ENCODE assay signal across 1 cellular context in genomic region chr11:87076260-87076783, GRCh38.
TF ChIP-seq lines count a peak whose summit lies in the region.

No MANE protein-coding gene starts in this region.

TF ChIP-seq in HepG2, 621 proteins besides CTCF, POLR2A, EP300 and RAD21:
- TF ChIP-seq ZSCAN31 (CRISPR knock-in tag; IDR thresholded peaks at IDR 0.05; ENCODE audit: low read depth) (no peak), ZNF44 (CRISPR knock-in tag; IDR thresholded peaks at IDR 0.05) (0 out of 2 replicates have a peak, but pooled peaks have one; percentile 55), EZH2 (conservative IDR thresholded peaks at IDR 0.05; ENCODE audit: low read depth, low read length) (no peak), NFE2 (CRISPR knock-in tag; IDR thresholded peaks at IDR 0.05) (no peak), NFE2L2 (IDR thresholded peaks at IDR 0.05; ENCODE audit: low read length) (no peak), ZNF883 (CRISPR knock-in tag; IDR thresholded peaks at IDR 0.05; ENCODE audit: not compliant biosample characterization) (peak; percentile 60), ZNF18 (CRISPR knock-in tag; IDR thresholded peaks at IDR 0.05; ENCODE audit: insufficient replicate concordance) (peak; percentile 49), ZNF547 (CRISPR knock-in tag; IDR thresholded peaks at IDR 0.05) (0 out of 2 replicates have a peak, but pooled peaks have one; percentile 26), ZNF598 (CRISPR knock-in tag; IDR thresholded peaks at IDR 0.05; ENCODE audit: borderline replicate concordance) (0 out of 2 replicates have a peak, but pooled peaks have one; percentile 49), GATAD2A (CRISPR knock-in tag; IDR thresholded peaks at IDR 0.05) (no peak), NPAS2 (CRISPR knock-in tag; IDR thresholded peaks at IDR 0.05; ENCODE audit: borderline replicate concordance) (no peak), NFKBIZ (CRISPR knock-in tag; IDR thresholded peaks at IDR 0.05) (no peak), FOXK2 (IDR thresholded peaks at IDR 0.05) (no peak), ZNF879 (CRISPR knock-in tag; IDR thresholded peaks at IDR 0.05) (no peak), MTERF4 (CRISPR knock-in tag; IDR thresholded peaks at IDR 0.05) (no peak), ZNF460 (CRISPR knock-in tag; IDR thresholded peaks at IDR 0.05; ENCODE audit: borderline replicate concordance) (no peak), ZNF224 (CRISPR knock-in tag; IDR thresholded peaks at IDR 0.05) (no peak), HNF1B (CRISPR knock-in tag; IDR thresholded peaks at IDR 0.05) (0 out of 2 replicates have a peak, but pooled peaks have one; percentile 21), PBX2 (CRISPR knock-in tag; IDR thresholded peaks at IDR 0.05) (no peak), ZNF792 (CRISPR knock-in tag; IDR thresholded peaks at IDR 0.05) (no peak), ZNF609 (CRISPR knock-in tag; IDR thresholded peaks at IDR 0.05; ENCODE audit: borderline replicate concordance) (no peak), ZNF329 (CRISPR knock-in tag; IDR thresholded peaks at IDR 0.05; ENCODE audit: low read depth) (no peak), ESRRA (CRISPR knock-in tag; IDR thresholded peaks at IDR 0.05; ENCODE audit: low read depth) (peak; percentile 5; the same call in 1 of the 2 replicates), POLR2G (IDR thresholded peaks at IDR 0.05; ENCODE audit: low read depth, low read length) (no peak), HDAC1 (CRISPR knock-in tag; IDR thresholded peaks at IDR 0.05) (peak; percentile 11; the same call in 1 of the 2 replicates), CC2D1A (CRISPR knock-in tag; IDR thresholded peaks at IDR 0.05) (no peak), MEF2D (CRISPR knock-in tag; IDR thresholded peaks at IDR 0.05) (no peak), ZNF501 (CRISPR knock-in tag; IDR thresholded peaks at IDR 0.05) (peak; percentile 75), ZNF766 (CRISPR knock-in tag; IDR thresholded peaks at IDR 0.05; ENCODE audit: borderline replicate concordance) (no peak), ETV6 (CRISPR knock-in tag; conservative IDR thresholded peaks at IDR 0.05) (no peak), SP2 (CRISPR knock-in tag; IDR thresholded peaks at IDR 0.05) (no peak), IKZF4 (CRISPR knock-in tag; IDR thresholded peaks at IDR 0.05; ENCODE audit: borderline replicate concordance, low read depth, not compliant biosample characterization) (no peak), ISX (CRISPR knock-in tag; conservative IDR thresholded peaks at IDR 0.05) (no peak), PHF21A (CRISPR knock-in tag; IDR thresholded peaks at IDR 0.05) (no peak), ZNF687 (CRISPR knock-in tag; IDR thresholded peaks at IDR 0.05) (peak; percentile 38; the same call in 1 of the 2 replicates), ZNF138 (CRISPR knock-in tag; IDR thresholded peaks at IDR 0.05; ENCODE audit: low read depth) (no peak)
